17 cellular contexts compared by ENCODE assay signal in the genomic region with DNA sequence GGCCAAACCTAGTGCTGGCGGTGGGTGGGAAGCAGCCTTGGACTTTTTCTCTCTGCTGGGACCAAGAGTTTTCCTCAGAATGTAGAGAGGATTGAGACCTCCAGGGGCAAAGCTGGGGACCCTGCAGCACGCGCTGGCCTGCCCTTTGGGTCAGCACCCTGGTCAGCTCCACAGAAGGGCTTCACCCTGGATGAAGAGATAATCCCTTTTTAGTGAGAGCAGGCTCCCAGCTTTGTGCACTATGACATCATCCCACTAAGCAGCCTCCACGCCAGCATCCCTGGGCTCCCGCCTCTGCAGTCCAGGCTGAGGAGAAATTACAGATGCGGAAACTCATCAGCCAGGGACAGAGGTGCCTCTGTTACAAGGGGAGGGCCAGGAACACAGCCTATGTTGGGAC. TPM values are rescaled to one million over a fixed set of nuclear protein-coding genes. Genes with fewer than 3 reads are reported as not detected.
DNase-seq lines count a peak whose midpoint lies in the region; TF ChIP-seq lines count a peak whose summit lies in the region.
"Had no signal": no experiment of that assay in that cellular context is flagged by ENCODE, and none has a peak within 500 bp of the region (broad histone marks: within the 10 kb centered on the region; RNA-seq: fewer than 3 reads in every experiment).

No MANE protein-coding gene starts in this region.

- peaks cover 7% of the 10 kb centered on the region for H3K27me3 Mint-ChIP-seq in neural crest cell (ENCODE audit: low read depth)
- H3K27me3 Mint-ChIP-seq: activated T-cell treated with anti-CD3 and anti-CD28 coated beads, Interleukin-2, amount 50 U/mL, for 24 hours had no signal

- H3F3A ChIP-seq in GM23248 (ENCODE audit: insufficient read depth) = no peaks in the 10 kb centered on the region

- no peaks in the 10 kb centered on the region for H3K9me2 ChIP-seq in GM23248 (ENCODE audit: insufficient read depth)

- no peak overlapping the region for H3K4me3 Mint-ChIP-seq in neural crest cell
- H3K4me3 Mint-ChIP-seq: activated T-cell treated with anti-CD3 and anti-CD28 coated beads, Interleukin-2, amount 50 U/mL, for 24 hours; CD8-positive, alpha-beta memory T cell had no signal

- H3K4me3 ChIP-seq in GM23248 (no peak overlapping the region), NT2/D1 (ENCODE audit: insufficient read length, low read depth) (no peak overlapping the region)
- H3K4me3 ChIP-seq: left ventricle myocardium inferior, suprapubic skin had no signal

- H3K4me1 Mint-ChIP-seq in neural crest cell = no peaks in the 10 kb centered on the region
- H3K4me1 Mint-ChIP-seq: CD8-positive, alpha-beta memory T cell had no signal

- H3K9ac ChIP-seq in GM23248 = no peak overlapping the region
- H3K9ac ChIP-seq in NT2/D1 (ENCODE audit: insufficient read length, low read depth) = no peak overlapping the region

- no peak for TF ChIP-seq CTCF in neural crest cell (conservative IDR thresholded peaks at IDR 0.05)

- peak; percentile 48 for DNase-seq in GM23248
- peak; percentile 22 for DNase-seq in NT2/D1 (ENCODE audit: low read depth, low spot score)
- peak; percentile 79 for DNase-seq in ecto neural progenitor cell (ENCODE audit: low spot score)
- peak; percentile 30 for DNase-seq in neural crest cell (ENCODE audit: low read depth, low spot score)
- DNase-seq in GF-D8 (lab: John Stamatoyannopoulos, UW) = no peak
- no peak for DNase-seq in activated CD4-positive, CD25-positive, alpha-beta regulatory T cell treated with anti-CD3 and anti-CD28 coated beads, Interleukin-2, amount 50 U/mL, for 72 hours
- DNase-seq in germinal center (ENCODE audit: low spot score) = no peak
- DNase-seq: activated T-cell treated with anti-CD3 and anti-CD28 coated beads, Interleukin-2, amount 50 U/mL, for 24 hours; CD8-positive, alpha-beta memory T cell; glutamatergic neuron; KG1; left ventricle myocardium inferior; NCI-H187; NK-92 treated with Interleukin-12 subunit alpha and Interleukin-12 subunit beta, amount 100 ng/mL, for 24 hours; occipital lobe had no signal

- H3K36me3 ChIP-seq in GM23248 (ENCODE audit: low read depth) (no peaks in the 10 kb centered on the region), NT2/D1 (ENCODE audit: insufficient read depth, insufficient read length, low read length) (no peaks in the 10 kb centered on the region)
- H3K36me3 ChIP-seq: left ventricle myocardium inferior, suprapubic skin had no signal

- no peaks in the 10 kb centered on the region for H4K20me1 ChIP-seq in GM23248 (ENCODE audit: insufficient read depth)

- H3K9me3 ChIP-seq in GM23248 (ENCODE audit: low read depth) (no peaks in the 10 kb centered on the region), NT2/D1 (ENCODE audit: insufficient read depth, low read length) (no peaks in the 10 kb centered on the region)
- H3K9me3 ChIP-seq: left ventricle myocardium inferior, suprapubic skin had no signal

- no peak overlapping the region for H3K27ac Mint-ChIP-seq in neural crest cell (ENCODE audit: unreplicated experiment)
- H3K27ac Mint-ChIP-seq: activated T-cell treated with anti-CD3 and anti-CD28 coated beads, Interleukin-2, amount 50 U/mL, for 24 hours had no signal

- H3K36me3 Mint-ChIP-seq in neural crest cell (ENCODE audit: low read depth) = no peaks in the 10 kb centered on the region

- no peak overlapping the region for H3K27ac ChIP-seq in GM23248
- H3K27ac ChIP-seq: left ventricle myocardium inferior, suprapubic skin had no signal

- WGBS in GM23248 (ENCODE audit: low coverage in 1 of 2, low lambda C conversion rate in 2 of 2, missing lambda C conversion rate in 2 of 2), 2 experiments = 34 to 51% methylated on average over 6 of the region's 6 CpGs

- H3K9me3 Mint-ChIP-seq in neural crest cell = no peaks in the 10 kb centered on the region
- H3K9me3 Mint-ChIP-seq: activated T-cell treated with anti-CD3 and anti-CD28 coated beads, Interleukin-2, amount 50 U/mL, for 24 hours; CD8-positive, alpha-beta memory T cell had no signal

- in situ Hi-C loops in GM23248 (cut with MboI) = no loop called here

- no peak overlapping the region for H2AFZ ChIP-seq in GM23248

- no peaks in the 10 kb centered on the region for H3K79me2 ChIP-seq in GM23248 (ENCODE audit: insufficient read depth)

- H3K4me1 ChIP-seq in GM23248 (ENCODE audit: insufficient read depth) (no peaks in the 10 kb centered on the region), NT2/D1 (ENCODE audit: insufficient read depth, insufficient read length) (no peaks in the 10 kb centered on the region)
- H3K4me1 ChIP-seq: left ventricle myocardium inferior, suprapubic skin had no signal

- H3K4me2 ChIP-seq in GM23248 (ENCODE audit: unreplicated experiment) = no peak overlapping the region

- H3K27me3 ChIP-seq in GM23248 (replicated peaks; ENCODE audit: insufficient read depth) (no peaks in the 10 kb centered on the region), NT2/D1 (ENCODE audit: insufficient read depth, insufficient read length) (peaks cover 6% of the 10 kb centered on the region)
- H3K27me3 ChIP-seq: suprapubic skin had no signal

RNA-seq across cellular contexts. Expression of a gene that starts 23.5 kb away (rescaled TPM):
- total RNA-seq in GM23248 (2014; rRNA removed; shearing (Covaris generic)) = not detected in 2 replicates
- not detected in 2 replicates for polyA plus RNA-seq in GM23248 (2016; fragmentation: Nextera tagmentation; extraction: Ambion mirVana)
- 0.43 TPM in 1 of 2 replicates, not detected in the other for total RNA-seq in neural crest cell
- total RNA-seq: left ventricle myocardium inferior, SK-MEL-5 had no signal
- polyA plus RNA-seq: CD8-positive, alpha-beta memory T cell had no signal

RNA-seq across cellular contexts. Expression of a gene that starts 28.5 kb away (rescaled TPM):
- not detected in 2 replicates for total RNA-seq in GM23248 (2014; rRNA removed; shearing (Covaris generic))
- not detected in 2 replicates for polyA plus RNA-seq in GM23248 (2016; fragmentation: Nextera tagmentation; extraction: Ambion mirVana)
- total RNA-seq in neural crest cell = not detected in 2 replicates
- total RNA-seq: CD8-positive, alpha-beta memory T cell; left ventricle myocardium inferior; occipital lobe; SK-MEL-5; suprapubic skin had no signal
- polyA plus RNA-seq: CD8-positive, alpha-beta memory T cell had no signal

Comparison
In these comparisons a context has a peak if more than half of its experiments do, and no peak if none do; other contexts are left out.
1. DNase-seq: peak in GM23248 (single experiment), NT2/D1 (single experiment), ecto neural progenitor cell (single experiment) and neural crest cell (single experiment); none in GF-D8 (single experiment), activated CD4-positive, CD25-positive, alpha-beta regulatory T cell treated with anti-CD3 and anti-CD28 coated beads, Interleukin-2, amount 50 U/mL, for 72 hours (single experiment) and germinal center (single experiment).